27 cellular contexts compared by ENCODE assay signal in genomic region chr4:158678767-158679166, GRCh38.
"Had no signal": no experiment of that assay in that cellular context is flagged by ENCODE, and none has a peak within 500 bp of the region (broad histone marks: within the 10 kb centered on the region; RNA-seq: fewer than 3 reads in every experiment).

No MANE protein-coding gene starts in this region.

- FAIRE-seq: urothelium cell line had no signal

- H3K4me3 ChIP-seq: stomach, suprapubic skin, testis, thoracic aorta, thyroid gland, tibial artery, tibial nerve, transverse colon, upper lobe of left lung, upper lobe of right lung, uterus, vagina had no signal

- H3K4me1 ChIP-seq: suprapubic skin, testis, thyroid gland, upper lobe of left lung, upper lobe of right lung, uterus had no signal

- ATAC-seq: stimulated activated effector memory CD8-positive, alpha-beta T cell treated with anti-CD3 and anti-CD28 coated beads, Interleukin-12 subunit alpha, Interleukin-12 subunit beta, amount 100 ng/mL, for 72 hours; stimulated activated memory B cell treated with anti-CD40 and anti-IgM and Interleukin-4, amounts not matched to agents 10 μg/mL and 1 μg/mL and 100 μg/mL, for 72 hours; stimulated activated naive B cell treated with anti-CD40 and anti-IgM and Interleukin-4, amounts not matched to agents 10 μg/mL and 1 μg/mL and 100 μg/mL, for 72 hours; stimulated activated naive CD8-positive, alpha-beta T cell treated with anti-CD3 and anti-CD28 coated beads, Interleukin-15, amount 100 ng/mL, for 72 hours; stimulated activated naive CD8-positive, alpha-beta T cell treated with anti-CD3 and anti-CD28 coated beads, Interleukin-15, Interleukin-2, amounts not matched to agents 100 U/mL and 50 U/mL, for 24 hours; upper lobe of right lung had no signal

- H3K27ac ChIP-seq: stomach, suprapubic skin, testis, thoracic aorta, thyroid gland, tibial artery, tibial nerve, transverse colon, upper lobe of left lung, upper lobe of right lung, uterus, vagina had no signal

- H3K36me3 ChIP-seq: thoracic aorta, transverse colon, uterus, vagina had no signal

- DNase-seq: stimulated activated CD4-positive, alpha-beta T cell treated with anti-CD3 and anti-CD28 coated beads, Interleukin-2, amount 100 ng/mL, for 48 hours; stimulated activated CD4-positive, alpha-beta T cell treated with anti-CD3 and anti-CD28 coated beads, Interleukin-4, amount 100 ng/mL, for 1 hour; stimulated activated CD4-positive, alpha-beta T cell treated with anti-CD3 and anti-CD28 coated beads, Interleukin-4, amount 100 ng/mL, for 24 hours; stimulated activated CD4-positive, alpha-beta T cell treated with anti-CD3 and anti-CD28 coated beads, Interleukin-4, amount 100 ng/mL, for 4 hours; stimulated activated CD8-positive, alpha-beta memory T cell treated with anti-CD3 and anti-CD28 coated beads, Interleukin-4, amount 100 ng/mL, for 48 hours; stimulated activated naive B cell treated with anti-CD40 and anti-IgM and Interleukin-4, amounts not matched to agents 10 μg/mL and 1 μg/mL and 100 μg/mL, for 72 hours; stimulated activated naive CD4-positive, alpha-beta T cell; stimulated activated naive CD4-positive, alpha-beta T cell treated with Interleukin-2 at 50 U/mL for 16 hours; stimulated activated naive CD8-positive, alpha-beta T cell treated with anti-CD3 and anti-CD28 coated beads, Interleukin-15, amount 100 ng/mL, for 72 hours; stimulated activated naive CD8-positive, alpha-beta T cell treated with anti-CD3 and anti-CD28 coated beads, Interleukin-15, Interleukin-2, amounts not matched to agents 100 U/mL and 50 U/mL, for 24 hours; stomach; substantia nigra; testis; thyroid gland; tibial artery; transverse colon; trophoblast cell; upper lobe of left lung; upper lobe of right lung; uterus had no signal

- H3K27me3 ChIP-seq: stomach, suprapubic skin, testis, thyroid gland, tibial artery, tibial nerve, transverse colon, upper lobe of left lung, upper lobe of right lung, uterus, vagina had no signal

- H3K9me3 ChIP-seq: stomach, suprapubic skin, testis, thoracic aorta, thyroid gland, tibial artery, tibial nerve, transverse colon, upper lobe of left lung, upper lobe of right lung, uterus, vagina had no signal
